Comparison of ENCODE assay signal across 10 cellular contexts in the genomic region with DNA sequence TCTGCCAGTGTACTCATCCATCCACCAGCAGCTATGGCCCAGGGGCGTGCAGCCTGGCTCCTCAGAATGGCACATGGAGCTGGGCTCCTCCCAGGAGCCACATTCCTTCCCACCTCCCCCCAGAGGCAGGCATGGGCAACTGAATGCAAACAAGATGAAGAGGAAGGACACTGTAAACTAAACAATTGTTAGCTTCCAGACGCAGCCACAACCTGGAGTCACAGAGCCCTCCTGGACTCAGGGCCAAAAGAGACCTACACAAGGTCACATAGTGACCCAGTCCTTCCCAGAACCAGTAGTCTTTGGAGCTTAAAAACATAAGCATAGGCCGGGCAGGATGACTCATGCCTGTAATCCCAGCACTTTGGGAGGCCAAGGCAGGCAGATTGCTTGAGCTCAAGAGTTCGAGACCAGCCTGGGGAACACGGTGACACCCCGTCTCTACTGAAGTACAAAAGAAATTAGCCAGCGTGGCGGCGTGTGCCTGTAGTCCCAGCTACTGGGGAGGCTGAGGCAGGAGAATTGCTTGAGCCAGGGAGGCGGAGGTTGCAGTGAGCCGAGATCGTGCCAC.
DNase-seq lines count a peak whose midpoint lies in the region; ATAC-seq and TF ChIP-seq lines count a peak whose summit lies in the region.
"Had no signal": no experiment of that assay in that cellular context is flagged by ENCODE, and none has a peak within 500 bp of the region (broad histone marks: within the 10 kb centered on the region; RNA-seq: fewer than 3 reads in every experiment).

No MANE protein-coding gene starts in this region.

- DNase-seq in AG08395 (ENCODE audit: low spot score) = peak; percentile 35
- DNase-seq in HS-27A (ENCODE audit: low read depth) = peak; percentile 9
- no peak for DNase-seq in astrocyte of the cerebellum (ENCODE audit: low read depth)
- DNase-seq in iPS-NIHi7 (ENCODE audit: extremely low spot score) = peak; percentile 88
- no peak for DNase-seq in activated CD8-positive, alpha-beta memory T cell treated with anti-CD3 and anti-CD28 coated beads for 24 hours
- DNase-seq: NCI-H1694 treated with DMSO at 0.1 percent for 48 hours, T-cell had no signal

- TF ChIP-seq CTCF in astrocyte of the cerebellum (IDR thresholded peaks at IDR 0.05; ENCODE audit: low read depth, low read length, missing control alignments) = peak; percentile 29

- ATAC-seq in GM21360 (IDR thresholded peaks at IDR 0.05; ENCODE audit: unreplicated experiment) (no peak), GM18517 (IDR thresholded peaks at IDR 0.05; ENCODE audit: unreplicated experiment) (no peak), GM19023 (IDR thresholded peaks at IDR 0.05; ENCODE audit: unreplicated experiment) (no peak)
- ATAC-seq: T-cell had no signal

- no peak overlapping the region for H3K4me3 ChIP-seq in astrocyte of the cerebellum (ENCODE audit: low read depth, low read length)

- in situ Hi-C loops in astrocyte of the cerebellum (cut with HindIII; ENCODE audit: low sequenced_read_pairs) = no loop called here

Comparison
In these comparisons a context has a peak if more than half of its experiments do, and no peak if none do; other contexts are left out.
1. DNase-seq: peak in AG08395 (single experiment), HS-27A (single experiment) and iPS-NIHi7 (single experiment); none in astrocyte of the cerebellum (single experiment) and activated CD8-positive, alpha-beta memory T cell treated with anti-CD3 and anti-CD28 coated beads for 24 hours (single experiment).